Comparison of ENCODE assay signal across 18 cellular contexts in genomic region chr1:51664412-51665240, GRCh38.
DNase-seq lines count a peak whose midpoint lies in the region; TF ChIP-seq lines count a peak whose summit lies in the region.
"Had no signal": no experiment of that assay in that cellular context is flagged by ENCODE, and none has a peak within 500 bp of the region (broad histone marks: within the 10 kb centered on the region; RNA-seq: fewer than 3 reads in every experiment).

No MANE protein-coding gene starts in this region.

- intact Hi-C loops in tibial artery (cut with DNase I; ENCODE audit: low total_unique reads): no loop called here

- H3K36me3 Mint-ChIP-seq in activated T-cell treated with anti-CD3 and anti-CD28 coated beads, Interleukin-2, amount 50 U/mL, for 24 hours (ENCODE audit: low read depth): peaks cover 1% of the 10 kb centered on the region

- H3K27me3 Mint-ChIP-seq in activated T-cell treated with anti-CD3 and anti-CD28 coated beads, Interleukin-2, amount 50 U/mL, for 24 hours: no peaks in the 10 kb centered on the region
- H3K27me3 Mint-ChIP-seq: activated CD8-positive, alpha-beta T cell treated with anti-CD3 and anti-CD28 coated beads for 36 hours; naive B cell had no signal

- H3K4me1 Mint-ChIP-seq in activated T-cell treated with anti-CD3 and anti-CD28 coated beads, Interleukin-2, amount 50 U/mL, for 24 hours (ENCODE audit: low read depth): no peaks in the 10 kb centered on the region

- in situ Hi-C loops in astrocyte of the spinal cord (cut with HindIII; ENCODE audit: low sequenced_read_pairs): no loop called here

- TF ChIP-seq CTCF in astrocyte of the spinal cord (IDR thresholded peaks at IDR 0.05; ENCODE audit: low read depth, low read length) (no peak), tibial artery (IDR thresholded peaks at IDR 0.05) (no peak)

- no peaks in the 10 kb centered on the region for H3K27me3 ChIP-seq in tibial artery
- H3K27me3 ChIP-seq: body of pancreas, thyroid gland had no signal

- no peak overlapping the region for H3K4me3 Mint-ChIP-seq in activated T-cell treated with anti-CD3 and anti-CD28 coated beads, Interleukin-2, amount 50 U/mL, for 24 hours
- H3K4me3 Mint-ChIP-seq: activated CD8-positive, alpha-beta T cell treated with anti-CD3 and anti-CD28 coated beads for 36 hours; naive B cell had no signal

- no peaks in the 10 kb centered on the region for H3K9me3 Mint-ChIP-seq in activated T-cell treated with anti-CD3 and anti-CD28 coated beads, Interleukin-2, amount 50 U/mL, for 24 hours
- H3K9me3 Mint-ChIP-seq: activated CD8-positive, alpha-beta T cell treated with anti-CD3 and anti-CD28 coated beads for 36 hours; activated T-helper 2 cell treated with anti-CD3 and anti-CD28 coated beads, Interferon-gamma antibody, Interleukin-2, Interleukin-4, amounts not matched to agents 10 μg/mL and 5 μg/mL and 100 μg/mL, durations not matched to agents 14 hours and 24 hours and 36 hours had no signal

- no peaks in the 10 kb centered on the region for H3K36me3 ChIP-seq in tibial artery
- H3K36me3 ChIP-seq: thyroid gland had no signal

- no peak overlapping the region for H3K27ac Mint-ChIP-seq in activated T-cell treated with anti-CD3 and anti-CD28 coated beads, Interleukin-2, amount 50 U/mL, for 24 hours
- H3K27ac Mint-ChIP-seq: activated CD8-positive, alpha-beta T cell treated with anti-CD3 and anti-CD28 coated beads for 36 hours; activated T-helper 2 cell treated with anti-CD3 and anti-CD28 coated beads, Interferon-gamma antibody, Interleukin-2, Interleukin-4, amounts not matched to agents 10 μg/mL and 5 μg/mL and 100 μg/mL, durations not matched to agents 14 hours and 24 hours and 36 hours had no signal

- H3K4me3 ChIP-seq in astrocyte of the spinal cord (ENCODE audit: low read depth, low read length): no peak overlapping the region
- H3K4me3 ChIP-seq in tibial artery: no peak overlapping the region
- H3K4me3 ChIP-seq: body of pancreas, thyroid gland had no signal

- H3K27ac ChIP-seq in tibial artery: peak overlapping the region; percentile 76 to 82
- H3K27ac ChIP-seq: 22Rv1, thyroid gland had no signal

- H3K9me3 ChIP-seq in tibial artery: no peaks in the 10 kb centered on the region
- H3K9me3 ChIP-seq: body of pancreas, thyroid gland had no signal

- peaks cover 0 to 100% (median 65%) of the 10 kb centered on the region in 4 donors for H3K4me1 ChIP-seq in tibial artery

- DNase-seq in DMS53 (lab: John Stamatoyannopoulos, UW): peak; percentile 31
- no peak for DNase-seq in DMS53 treated with DMSO at 0.1 percent for 48 hours (lab: John Stamatoyannopoulos, UW; ENCODE audit: unreplicated experiment)
- DNase-seq in astrocyte of the spinal cord (ENCODE audit: low read depth, low spot score): peak; percentile 63
- DNase-seq in iris pigment epithelial cell (ENCODE audit: low read depth): peak; percentile 71
- DNase-seq in tibial artery: no peak
- no peak for DNase-seq in activated T-cell treated with anti-CD3 and anti-CD28 coated beads, Interleukin-2, amount 50 U/mL, for 24 hours
- DNase-seq in NCI-H146 treated with DMSO at 0.1 percent for 48 hours (lab: John Stamatoyannopoulos, UW; ENCODE audit: unreplicated experiment): no peak
- DNase-seq in iPS-NIHi11 (ENCODE audit: low spot score): no peak
- DNase-seq: activated CD8-positive, alpha-beta T cell treated with anti-CD3 and anti-CD28 coated beads for 36 hours; body of pancreas; GF-D8; kidney; NCI-H2171; stimulated activated CD4-positive, alpha-beta T cell treated with anti-CD3 and anti-CD28 coated beads, Interleukin-2, amount 100 ng/mL, for 48 hours; thyroid gland had no signal

Comparison
In these comparisons a context has a peak if more than half of its experiments do, and no peak if none do; other contexts are left out.
1. DNase-seq: peak in DMS53 (single experiment), astrocyte of the spinal cord (single experiment) and iris pigment epithelial cell (single experiment); none in DMS53 treated with DMSO at 0.1 percent for 48 hours (single experiment), tibial artery (0 of 2), activated T-cell treated with anti-CD3 and anti-CD28 coated beads, Interleukin-2, amount 50 U/mL, for 24 hours (single experiment), NCI-H146 treated with DMSO at 0.1 percent for 48 hours (single experiment) and iPS-NIHi11 (single experiment).